Comparison of ENCODE assay signal across 8 cellular contexts in the genomic region with DNA sequence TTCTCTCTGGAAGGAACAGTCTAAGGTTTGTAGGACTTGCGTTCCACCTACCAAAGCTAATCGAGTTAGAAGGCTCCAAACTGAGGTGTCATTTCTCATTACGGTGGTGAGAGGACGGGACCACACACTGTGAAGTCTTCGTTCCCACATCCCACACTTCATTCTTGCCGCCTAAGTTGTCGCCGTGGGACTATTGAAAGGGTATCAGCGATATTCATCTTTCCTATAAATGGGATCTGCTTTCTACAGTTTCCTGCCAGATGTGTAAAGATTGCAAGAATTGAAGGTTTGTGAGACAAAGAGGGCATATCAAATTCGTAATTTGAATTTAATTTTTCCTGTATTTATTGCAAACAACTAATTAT. TPM values are rescaled to one million over a fixed set of nuclear protein-coding genes. Genes with fewer than 3 reads are reported as not detected.
DNase-seq lines count a peak whose midpoint lies in the region; ATAC-seq and TF ChIP-seq lines count a peak whose summit lies in the region.

No MANE protein-coding gene starts in this region.

- WGBS in mesendoderm (ENCODE audit: extremely low coverage, insufficient coverage, low lambda C conversion rate), result no CpG with 5 or more reads among the region's 10 CpGs
- 1 to 3% methylated on average over 10 of the region's 10 CpGs for WGBS in aorta, 2 donors

- H3K56ac ChIP-seq in mesendoderm (ENCODE audit: low read length), result peak overlapping the region; percentile 92

- peaks cover 2% of the 10 kb centered on the region for H3K79me1 ChIP-seq in mesendoderm (ENCODE audit: low read length)

- no peak overlapping the region for H2BK120ac ChIP-seq in mesendoderm (ENCODE audit: low read depth, low read length)

- H3K9me3 Mint-ChIP-seq in brain, result peaks cover 0 to 3% (median 0%) of the 10 kb centered on the region in 5 experiments

- H3K27me3 ChIP-seq in mesendoderm (ENCODE audit: insufficient read depth, low read length, poor library complexity) (no peaks in the 10 kb centered on the region), aorta (ENCODE audit: control insufficient read depth in 1 of 2, insufficient read depth in 2 of 2, low read length in 1 of 2) (no peaks in the 10 kb centered on the region)

- peak overlapping the region; percentile 88 for H3K9ac ChIP-seq in mesendoderm (ENCODE audit: low read length)

- H4K5ac ChIP-seq in mesendoderm (ENCODE audit: low read length), result no peak overlapping the region

- TF ChIP-seq CTCF in brain (conservative IDR thresholded peaks at IDR 0.05) (no peak), GM10266 (IDR thresholded peaks at IDR 0.05; ENCODE audit: control insufficient read depth, insufficient read depth, low read depth, missing control alignments) (no peak)

- H4K8ac ChIP-seq in mesendoderm (ENCODE audit: low read depth, low read length), result no peak overlapping the region

- H3K4me1 Mint-ChIP-seq in brain, result peaks cover 65% of the 10 kb centered on the region

- peak overlapping the region; percentile 92 for H3K4me2 ChIP-seq in mesendoderm (ENCODE audit: low read length)

- H3K27ac Mint-ChIP-seq in brain, result peak overlapping the region; percentile 87 to 93 (median 90)

- peak; percentile 1 for ATAC-seq in Right ventricle myocardium superior (ENCODE audit: poor library complexity)
- peak; percentile 5 for ATAC-seq in aorta (ENCODE audit: low FRiP score)
- ATAC-seq in HG02588 (IDR thresholded peaks at IDR 0.05; ENCODE audit: unreplicated experiment), result no peak

- H3K4ac ChIP-seq in mesendoderm (ENCODE audit: low read depth, low read length), result peak overlapping the region; percentile 18

- no peaks in the 10 kb centered on the region for H3K9me3 ChIP-seq in aorta (ENCODE audit: control insufficient read depth, low read length)

- H3K4me3 ChIP-seq in mesendoderm (ENCODE audit: low read length) (peak overlapping the region; percentile 58), aorta (ENCODE audit: low read length in 2 of 2) (peak overlapping the region; percentile 36 to 43)

- H3K36me3 ChIP-seq in mesendoderm (ENCODE audit: control insufficient read depth, insufficient read depth, low read length), result no peaks in the 10 kb centered on the region
- H3K36me3 ChIP-seq in aorta (ENCODE audit: control insufficient read depth in 1 of 2, insufficient read depth in 2 of 2, low read length in 1 of 2), result no peaks in the 10 kb centered on the region

- intact Hi-C loops in Right ventricle myocardium superior (cut with DNase I) (loop anchor here (2.0 kb wide), 1 partner anchor 48 kb away; the partner anchor contains the start of genes PRR11 and SKA2), cardiac septum (cut with DNase I) (loop anchor here (2.0 kb wide), 1 partner anchor 48 kb away; the partner anchor contains the start of genes PRR11 and SKA2), aorta (cut with DNase I) (loop anchor here in 1 of 2 donors (2.0 to 5.0 kb wide), 2 partner anchors 50 to 588 kb away; partner anchors contain the start of genes PRR11 and SKA2)

- no peak overlapping the region for H3K18ac ChIP-seq in mesendoderm (ENCODE audit: low read length)

- H3K4me1 ChIP-seq in mesendoderm (ENCODE audit: control insufficient read depth, low read depth, low read length), result no peaks in the 10 kb centered on the region
- H3K4me1 ChIP-seq in aorta (ENCODE audit: control insufficient read depth in 1 of 2, insufficient read depth in 2 of 2, low read length in 2 of 2), result no peaks in the 10 kb centered on the region

- H3K4me3 Mint-ChIP-seq in brain, result peak overlapping the region; percentile 91 to 100 (median 95)

- H3K79me2 ChIP-seq in mesendoderm (ENCODE audit: control insufficient read depth, insufficient read depth, low read length), result peaks cover 19% of the 10 kb centered on the region

- peak overlapping the region; percentile 57 for H3K27ac ChIP-seq in mesendoderm (ENCODE audit: low read depth, low read length)
- H3K27ac ChIP-seq in aorta (ENCODE audit: low read depth in 1 of 2, low read length in 2 of 2), result peak overlapping the region in 1 of 2 donors; percentile 24

- DNase-seq in Right ventricle myocardium superior (no peak), cardiac septum (ENCODE audit: low spot score) (no peak), mesendoderm (no peak), aorta (no peak), GM10266 (ENCODE audit: extremely low spot score) (no peak), cortex of kidney (lab: John Stamatoyannopoulos, UW) (no peak)

- peaks cover 13% of the 10 kb centered on the region for H3K27me3 Mint-ChIP-seq in brain

- H2AK5ac ChIP-seq in mesendoderm (ENCODE audit: low read length), result no peak overlapping the region

- H2BK5ac ChIP-seq in mesendoderm (ENCODE audit: low read length), result no peak overlapping the region

- H3K23ac ChIP-seq in mesendoderm (ENCODE audit: low read length), result no peak overlapping the region

- peaks cover 32% of the 10 kb centered on the region for H3K36me3 Mint-ChIP-seq in brain

- no peak overlapping the region for H2BK15ac ChIP-seq in mesendoderm (replicated peaks; ENCODE audit: low read depth)

RNA-seq across cellular contexts. Expression of gene TRIM37, which starts 0.6 kb away (rescaled TPM):
- total RNA-seq in Right ventricle myocardium superior (19.5 TPM), cardiac septum (16.0 TPM), aorta (10 to 100 TPM; 17.3 to 23.8 TPM)
- polyA plus RNA-seq in brain (ENCODE audit: insufficient read depth, low read depth, low replicate concordance) (38.7 TPM), aorta (10 to 100 TPM in 1 of 2 donors, 1 to 10 TPM in 1; 7.9 to 11.1 TPM)
- 30.2 TPM for polyA plus RNA-seq in mesendoderm (2013, experiment 1 of 2)
- polyA plus RNA-seq in mesendoderm (2013, experiment 2 of 2), result 30.3 TPM

RNA-seq across cellular contexts. Expression of gene SKA2, which starts 47.7 kb away (rescaled TPM):
- total RNA-seq in Right ventricle myocardium superior (32.7 TPM), cardiac septum (30.0 TPM), aorta (10 to 100 TPM; 20.5 to 25.8 TPM)
- polyA plus RNA-seq in brain (ENCODE audit: insufficient read depth, low read depth, low replicate concordance) (66.9 TPM), aorta (100 to 1,000 TPM in 1 of 2 donors, 10 to 100 TPM in 1; 29.1 to 111 TPM)
- 226 TPM for polyA plus RNA-seq in mesendoderm (2013, experiment 1 of 2)
- polyA plus RNA-seq in mesendoderm (2013, experiment 2 of 2), result 227 TPM

RNA-seq across cellular contexts. Expression of gene PRR11, which starts 48.3 kb away (rescaled TPM):
- 1.3 TPM for total RNA-seq in Right ventricle myocardium superior
- total RNA-seq in cardiac septum, result 0.78 TPM
- 64.6 TPM for polyA plus RNA-seq in brain (ENCODE audit: insufficient read depth, low read depth, low replicate concordance)
- 101 TPM for polyA plus RNA-seq in mesendoderm (2013, experiment 1 of 2)
- polyA plus RNA-seq in mesendoderm (2013, experiment 2 of 2), result 96.3 TPM
- total RNA-seq in aorta, result 1 to 10 TPM in 1 of 2 donors, under 1 TPM in 1; 0.62 to 2.9 TPM
- polyA plus RNA-seq in aorta, result 1 to 10 TPM in 1 of 2 donors, under 1 TPM in 1; 0.13 to 1.8 TPM
